Comparison of ENCODE assay signal across 12 cellular contexts in genomic region chr17:901964-902363, GRCh38.
DNase-seq lines count a peak whose midpoint lies in the region; ATAC-seq, FAIRE-seq and TF ChIP-seq lines count a peak whose summit lies in the region.
"Had no signal": no experiment of that assay in that cellular context is flagged by ENCODE, and none has a peak within 500 bp of the region (broad histone marks: within the 10 kb centered on the region; RNA-seq: fewer than 3 reads in every experiment).

No MANE protein-coding gene starts in this region.

- in situ Hi-C loops in HepG2 (cut with HindIII; ENCODE audit: extremely low pct_ligation_motif_present, low pct_unique_long_range_greater_than_20kb): no loop called here
- in situ Hi-C loops in gastrocnemius medialis (cut with MboI; ENCODE audit: low sequenced_read_pairs in 4 of 4): no loop called here

- H3K36me3 ChIP-seq in liver (ENCODE audit: control insufficient read depth in 4 of 4, insufficient read depth in 3 of 4, low read depth in 1 of 4, low read length in 3 of 4) (no peaks in the 10 kb centered on the region), HepG2 (replicated peaks in 1 of 2; ENCODE audit: control insufficient read depth in 1 of 2, insufficient read depth in 2 of 2, low read length in 2 of 2) (no peaks in the 10 kb centered on the region), gastrocnemius medialis (no peaks in the 10 kb centered on the region)
- H3K36me3 ChIP-seq: HAP-1 had no signal

- TF ChIP-seq EP300 in HepG2 (IDR thresholded peaks at IDR 0.05; ENCODE audit: low read depth in 2 of 2, low read length in 2 of 2) (no peak), HepG2 (CRISPR knock-in tag; IDR thresholded peaks at IDR 0.05; ENCODE audit: borderline replicate concordance) (no peak)

- no TSS peak for BruUV-seq in HepG2 (replicated peaks; lab: Mats Ljungman, UMichigan)

- no peaks in the 10 kb centered on the region for H3K79me2 ChIP-seq in HepG2 (ENCODE audit: insufficient read depth, low read length)

- DNase-seq in HepG2 (ENCODE audit: low spot score) (no peak), right cardiac atrium (no peak), gastrocnemius medialis (peak; percentile 89 to 95), H54 (ENCODE audit: insufficient read length, low spot score) (no peak), caudate nucleus (lab: John Stamatoyannopoulos, UW) (no peak), putamen (ENCODE audit: low spot score) (no peak), posterior vena cava (ENCODE audit: low spot score) (no peak)
- DNase-seq: activated CD8-positive, alpha-beta T cell treated with anti-CD3 and anti-CD28 coated beads, Interleukin-2, amount 10 ng/mL, durations not matched to agents 7 days and 5 days; activated effector memory CD4-positive, alpha-beta T cell treated with anti-CD3 and anti-CD28 coated beads, Interleukin-2, amount 50 U/mL, for 16 hours; stimulated activated naive B cell treated with anti-CD40 and anti-IgM and Interleukin-4, amounts not matched to agents 10 μg/mL and 1 μg/mL and 100 μg/mL, for 72 hours had no signal

- FAIRE-seq in HepG2 (lab: Jason Lieb, UNC) (no peak), H54 (lab: Jason Lieb, UNC) (no peak)

- no peak overlapping the region for H2AFZ ChIP-seq in HepG2 (ENCODE audit: low read length)

- no peak for TF ChIP-seq CTCF in liver (IDR thresholded peaks at IDR 0.05; ENCODE audit: low read depth, low read length, missing input control)
- TF ChIP-seq CTCF in HepG2 (CRISPR knock-in tag; IDR thresholded peaks at IDR 0.05): no peak
- no peak for TF ChIP-seq CTCF in gastrocnemius medialis (IDR thresholded peaks at IDR 0.05 in 4 of 5, conservative IDR thresholded peaks at IDR 0.05 in 1 of 5)

- no peaks in the 10 kb centered on the region for H4K20me1 ChIP-seq in HepG2 (ENCODE audit: insufficient read depth, low read length)

- no peak overlapping the region for H3K4me2 ChIP-seq in HepG2 (ENCODE audit: low read depth, low read length)

- CTCF ChIA-PET in HepG2 (lab: Yijun Ruan, JAX; ENCODE audit: low intra/inter-chr PET ratio, low total read pairs): no interaction called here

- peaks cover 0 to 5% (median 0%) of the 10 kb centered on the region in 4 donors for H3K4me1 ChIP-seq in liver (ENCODE audit: control insufficient read depth in 4 of 4, insufficient read depth in 4 of 4, low read length in 3 of 4)
- H3K4me1 ChIP-seq in HepG2 (ENCODE audit: insufficient read depth, low read length): peaks cover 30% of the 10 kb centered on the region
- H3K4me1 ChIP-seq in right cardiac atrium (ENCODE audit: control insufficient read depth, insufficient read depth, low read length): peaks cover 4% of the 10 kb centered on the region
- peaks cover 35 to 36% of the 10 kb centered on the region in 2 donors for H3K4me1 ChIP-seq in gastrocnemius medialis
- H3K4me1 ChIP-seq: HAP-1 had no signal

- H3K27ac ChIP-seq in liver (ENCODE audit: low read depth in 1 of 2, low read length in 2 of 2) (peak overlapping the region; percentile 44 to 76), HepG2 (ENCODE audit: extremely low read length, insufficient read depth, low read length) (no peak overlapping the region), right cardiac atrium (ENCODE audit: low read length) (peak overlapping the region; percentile 16), gastrocnemius medialis (peak overlapping the region; percentile 94 to 100 (median 99)), caudate nucleus (ENCODE audit: low read depth, low read length) (no peak overlapping the region)

- TF ChIP-seq POLR2A in HepG2 (IDR thresholded peaks at IDR 0.05; ENCODE audit: insufficient read depth in 1 of 2, low read depth in 2 of 2, low read length in 2 of 2) (no peak), gastrocnemius medialis (IDR thresholded peaks at IDR 0.05) (peak; percentile 95 to 97), H54 (IDR thresholded peaks at IDR 0.05; ENCODE audit: low read depth, low read length) (no peak)

- H3K4me3 ChIP-seq in liver (ENCODE audit: low read depth in 1 of 3, low read length in 3 of 3) (no peak overlapping the region), HepG2 (replicated peaks in 1 of 3; ENCODE audit: insufficient read depth in 1 of 3, low read depth in 2 of 3, low read length in 3 of 3) (no peak overlapping the region), right cardiac atrium (ENCODE audit: low read length) (no peak overlapping the region), gastrocnemius medialis (peak overlapping the region; percentile 53 to 63 (median 58))
- H3K4me3 ChIP-seq: HAP-1 had no signal

- H3K9ac ChIP-seq in liver (ENCODE audit: low read depth in 1 of 2, low read length in 2 of 2) (no peak overlapping the region), HepG2 (ENCODE audit: insufficient read depth, low read depth, low read length) (no peak overlapping the region)

- intact Hi-C loops in HepG2 (cut with micrococcal nuclease; ENCODE audit: unreplicated experiment): no loop called here
- intact Hi-C loops in right cardiac atrium (cut with DNase I): no loop called here
- intact Hi-C loops in gastrocnemius medialis (cut with DNase I; ENCODE audit: low total_unique reads): loop anchor here (1.0 to 5.0 kb wide), 6 partner anchors 15 to 103 kb away; partner anchors contain the start of gene NXN
- intact Hi-C loops in posterior vena cava (cut with DNase I): loop anchor here in 1 of 2 donors (5.0 kb wide), 1 partner anchor 35 kb away; no protein-coding TSS in a partner anchor

- ATAC-seq in HepG2 (no peak), right cardiac atrium (peak; percentile 30 to 56), gastrocnemius medialis (peak; percentile 86 to 87)
- ATAC-seq: activated CD8-positive, alpha-beta T cell treated with anti-CD3 and anti-CD28 coated beads, Interleukin-2, amount 10 ng/mL, durations not matched to agents 7 days and 5 days; stimulated activated naive B cell treated with anti-CD40 and anti-IgM and Interleukin-4, amounts not matched to agents 10 μg/mL and 1 μg/mL and 100 μg/mL, for 72 hours had no signal

- H3K9me3 ChIP-seq in liver (ENCODE audit: control insufficient read depth in 4 of 4, low read length in 3 of 4) (no peaks in the 10 kb centered on the region), HepG2 (ENCODE audit: low read length) (no peaks in the 10 kb centered on the region), right cardiac atrium (ENCODE audit: control insufficient read depth, low read length) (no peaks in the 10 kb centered on the region), gastrocnemius medialis (no peaks in the 10 kb centered on the region)
- H3K9me3 ChIP-seq: HAP-1 had no signal

- TF ChIP-seq RAD21 in liver (IDR thresholded peaks at IDR 0.05): no peak
- no peak for TF ChIP-seq RAD21 in HepG2 (CRISPR knock-in tag; IDR thresholded peaks at IDR 0.05)

- WGBS in liver: 90% methylated on average over 21 of the region's 21 CpGs
- WGBS in HepG2 (ENCODE audit: low lambda C conversion rate): 96% methylated on average over 18 of the region's 21 CpGs
- WGBS in right cardiac atrium: 86% methylated on average over 21 of the region's 21 CpGs

- POLR2A ChIA-PET in HepG2 (lab: Yijun Ruan, JAX): no interaction called here

- no peaks in the 10 kb centered on the region for H3K27me3 ChIP-seq in liver (ENCODE audit: control insufficient read depth in 4 of 4, insufficient read depth in 4 of 4, low read length in 3 of 4)
- H3K27me3 ChIP-seq in HepG2 (ENCODE audit: control insufficient read depth in 1 of 2, insufficient read depth in 2 of 2, low read length in 2 of 2): no peaks in the 10 kb centered on the region
- H3K27me3 ChIP-seq in right cardiac atrium (ENCODE audit: control insufficient read depth, insufficient read depth): no peaks in the 10 kb centered on the region
- H3K27me3 ChIP-seq in gastrocnemius medialis: no peaks in the 10 kb centered on the region

TF ChIP-seq in liver, 16 proteins besides CTCF, POLR2A, EP300 and RAD21:
- no peak for TF ChIP-seq NR2F2 (IDR thresholded peaks at IDR 0.05)
- no peak for TF ChIP-seq HNF4A (conservative IDR thresholded peaks at IDR 0.05)

TF ChIP-seq in HepG2, 621 proteins besides CTCF, POLR2A, EP300 and RAD21 (continues in another document):
- TF ChIP-seq BCLAF1 (IDR thresholded peaks at IDR 0.05) (no peak), ATF3 (CRISPR knock-in tag; IDR thresholded peaks at IDR 0.05) (no peak), KDM5B (CRISPR knock-in tag; IDR thresholded peaks at IDR 0.05; ENCODE audit: borderline replicate concordance) (no peak), ZNF670 (CRISPR knock-in tag; IDR thresholded peaks at IDR 0.05; ENCODE audit: borderline replicate concordance) (no peak), NR2F2 (IDR thresholded peaks at IDR 0.05; ENCODE audit: borderline replicate concordance, low read depth) (no peak)

Comparison
In these comparisons a context has a peak if more than half of its experiments do, and no peak if none do; other contexts are left out.
1. H3K27ac ChIP-seq: peak in liver (2 of 2), right cardiac atrium (single experiment) and gastrocnemius medialis (4 of 4); none in HepG2 (single experiment) and caudate nucleus (single experiment).
2. H3K4me3 ChIP-seq: peak in gastrocnemius medialis (4 of 4); none in liver (0 of 3), HepG2 (0 of 3) and right cardiac atrium (single experiment).
3. DNase-seq: peak in gastrocnemius medialis (2 of 2); none in HepG2 (single experiment), right cardiac atrium (0 of 3), H54 (single experiment), caudate nucleus (0 of 61), putamen (single experiment) and posterior vena cava (single experiment).
4. POLR2A ChIP-seq: peak in gastrocnemius medialis (2 of 2); none in HepG2 (0 of 2) and H54 (single experiment).